In the genomic region with DNA sequence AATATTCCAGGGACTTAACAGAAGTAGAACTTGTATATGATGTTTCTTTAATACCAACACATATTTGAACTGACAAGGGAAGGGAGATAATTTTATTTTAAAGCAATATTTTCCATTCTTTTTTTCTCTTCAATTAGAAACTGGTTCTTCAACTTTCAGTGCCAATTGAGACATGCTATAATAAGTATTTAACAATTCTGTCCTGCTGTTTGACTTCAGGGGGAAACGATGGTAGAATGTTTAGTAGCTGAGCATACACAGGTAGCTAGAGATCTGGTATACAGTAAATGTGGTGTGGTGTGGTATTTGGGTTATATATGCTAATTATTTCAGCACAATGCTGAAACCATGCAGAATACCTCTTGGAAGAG, we compare ENCODE assay signal across 13 cellular contexts.
DNase-seq lines count a peak whose midpoint lies in the region; ATAC-seq and TF ChIP-seq lines count a peak whose summit lies in the region.
"Had no signal": no experiment of that assay in that cellular context is flagged by ENCODE, and none has a peak within 500 bp of the region (broad histone marks: within the 10 kb centered on the region; RNA-seq: fewer than 3 reads in every experiment).

No MANE protein-coding gene starts in this region.

- H3K36me3 ChIP-seq in colonic mucosa (no peaks in the 10 kb centered on the region), parathyroid adenoma (ENCODE audit: control insufficient read depth, insufficient read depth, low read length) (no peaks in the 10 kb centered on the region)

- no peaks in the 10 kb centered on the region for H3K9me3 ChIP-seq in colonic mucosa
- H3K9me3 ChIP-seq in parathyroid adenoma (ENCODE audit: control insufficient read depth, low read length), result no peaks in the 10 kb centered on the region

- H3K79me2 ChIP-seq in parathyroid adenoma, result peaks cover 26% of the 10 kb centered on the region

- H3K27me3 ChIP-seq in colonic mucosa (no peaks in the 10 kb centered on the region), parathyroid adenoma (ENCODE audit: control insufficient read depth, insufficient read depth, low read length) (no peaks in the 10 kb centered on the region)

- intact Hi-C loops in colonic mucosa (cut with DNase I), result no loop called here

- peak overlapping the region; percentile 63 for H3K4me2 ChIP-seq in parathyroid adenoma (ENCODE audit: low read length)

- H3K4me3 ChIP-seq in colonic mucosa (no peak overlapping the region), parathyroid adenoma (ENCODE audit: low read depth, low read length) (peak overlapping the region; percentile 19)

- DNase-seq in DMS79 treated with DMSO at 0.1 percent for 48 hours (lab: John Stamatoyannopoulos, UW), result peak; percentile 95
- DNase-seq in NCI-H2029 (lab: John Stamatoyannopoulos, UW), result peak; percentile 48
- DNase-seq in colonic mucosa, result no peak
- no peak for DNase-seq in stimulated activated CD4-positive, alpha-beta T cell treated with anti-CD3 and anti-CD28 coated beads, Interleukin-4, amount 100 ng/mL, for 1 hour
- DNase-seq in Ammon's horn (ENCODE audit: low spot score), result no peak
- DNase-seq: activated CD4-positive, alpha-beta T cell treated with anti-CD3 and anti-CD28 coated beads for 48 hours; CD4-positive, CD25-positive, alpha-beta regulatory T cell; mesenchymal stem cell; stimulated activated CD4-positive, alpha-beta T cell treated with anti-CD3 and anti-CD28 coated beads, Interleukin-4, amount 100 ng/mL, for 24 hours; stimulated activated naive CD4-positive, alpha-beta T cell treated with Interleukin-2 at 50 U/mL for 16 hours had no signal

- H2AFZ ChIP-seq in parathyroid adenoma, result no peak overlapping the region

- H3K27ac ChIP-seq in colonic mucosa (peak overlapping the region; percentile 71), parathyroid adenoma (peak overlapping the region; percentile 80)

- TF ChIP-seq CTCF in colonic mucosa (IDR thresholded peaks at IDR 0.05), result no peak
- no peak for TF ChIP-seq CTCF in parathyroid adenoma (IDR thresholded peaks at IDR 0.05)

- H3K9ac ChIP-seq in colonic mucosa (ENCODE audit: low read depth in 2 of 2, low read length in 2 of 2), result peak overlapping the region in 1 of 2 donors; percentile 54
- no peak overlapping the region for H3K9ac ChIP-seq in parathyroid adenoma

- ATAC-seq in GM21423 (IDR thresholded peaks at IDR 0.05; ENCODE audit: unreplicated experiment) (no peak), GM21717 (IDR thresholded peaks at IDR 0.05; ENCODE audit: unreplicated experiment) (no peak)

- H3K4me1 ChIP-seq in colonic mucosa (peaks cover 9% of the 10 kb centered on the region), parathyroid adenoma (peaks cover 17% of the 10 kb centered on the region)

Comparison
In these comparisons a context has a peak if more than half of its experiments do, and no peak if none do; other contexts are left out.
1. DNase-seq: peak in DMS79 treated with DMSO at 0.1 percent for 48 hours (single experiment) and NCI-H2029 (single experiment); none in colonic mucosa (single experiment), stimulated activated CD4-positive, alpha-beta T cell treated with anti-CD3 and anti-CD28 coated beads, Interleukin-4, amount 100 ng/mL, for 1 hour (single experiment) and Ammon's horn (single experiment).